Comparison of ENCODE assay signal across 32 cellular contexts in the genomic region with DNA sequence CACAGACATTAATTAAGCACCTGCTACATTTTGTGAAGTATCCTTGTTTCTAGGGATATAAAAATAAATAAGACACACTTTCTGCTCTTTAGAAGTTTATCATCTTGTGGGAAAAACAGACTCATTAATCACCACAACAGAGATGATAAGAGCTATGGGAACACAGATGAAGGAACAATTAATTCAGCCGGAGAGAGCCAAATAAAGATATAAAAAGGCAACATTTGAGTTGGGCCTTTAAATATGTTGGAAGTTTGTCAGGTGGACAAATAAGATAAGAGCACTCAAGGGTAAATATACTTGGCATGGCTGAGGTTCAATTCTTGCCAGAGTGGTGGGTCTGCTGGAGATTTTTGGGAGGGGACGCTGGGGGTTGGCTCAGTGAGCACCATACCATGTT. TPM values are rescaled to one million over a fixed set of nuclear protein-coding genes. Genes with fewer than 3 reads are reported as not detected.
"Had no signal": no experiment of that assay in that cellular context is flagged by ENCODE, and none has a peak within 500 bp of the region (broad histone marks: within the 10 kb centered on the region; RNA-seq: fewer than 3 reads in every experiment).

No MANE protein-coding gene starts in this region.

- FAIRE-seq: endometrium had no signal

- DNase-seq: cortex of kidney; effector memory CD8-positive, alpha-beta T cell; erythroblast; esophagus squamous epithelium; glutamatergic neuron; heart right ventricle; hippocampal formation; immature natural killer cell; islet precursor cell; natural killer cell; stimulated activated CD4-positive, alpha-beta T cell treated with anti-CD3 and anti-CD28 coated beads, Interleukin-12 subunit alpha, Interleukin-12 subunit beta, amount 100 ng/mL, for 4 hours; stimulated activated CD4-positive, alpha-beta T cell treated with anti-CD3 and anti-CD28 coated beads, Interleukin-1b, Interleukin-23, amount 100 ng/mL, for 48 hours; stimulated activated CD4-positive, alpha-beta T cell treated with anti-CD3 and anti-CD28 coated beads, Interleukin-4, amount 100 ng/mL, for 1 hour; stimulated activated CD8-positive, alpha-beta memory T cell treated with anti-CD3 and anti-CD28 coated beads, Interleukin-4, amount 100 ng/mL, for 48 hours; stimulated activated naive CD4-positive, alpha-beta T cell; stimulated activated naive CD8-positive, alpha-beta T cell treated with anti-CD3 and anti-CD28 coated beads, Interleukin-15, amount 100 ng/mL, for 72 hours; transverse colon; upper lobe of right lung; uterus had no signal

- H3K9me3 ChIP-seq: esophagus squamous epithelium, heart right ventricle, neutrophil, prostate gland, right atrium auricular region, suprapubic skin, transverse colon, upper lobe of right lung, uterus had no signal

- ATAC-seq: effector memory CD8-positive, alpha-beta T cell; heart right ventricle; left lobe of liver; natural killer cell; sciatic nerve; stimulated activated naive CD8-positive, alpha-beta T cell treated with anti-CD3 and anti-CD28 coated beads, Interleukin-15, amount 100 ng/mL, for 72 hours; upper lobe of right lung had no signal

- H3K4me1 ChIP-seq: esophagus squamous epithelium, heart right ventricle, parathyroid adenoma, prostate gland, right atrium auricular region, suprapubic skin, transverse colon, uterus had no signal

- H3K27ac ChIP-seq: esophagus squamous epithelium, heart right ventricle, neutrophil, parathyroid adenoma, prostate gland, right atrium auricular region, suprapubic skin, transverse colon, upper lobe of right lung had no signal

- H3K27me3 ChIP-seq: right atrium auricular region, suprapubic skin, upper lobe of right lung, uterus had no signal

- H3K4me3 ChIP-seq: esophagus squamous epithelium, heart right ventricle, lung, prostate gland, right atrium auricular region, smooth muscle cell, suprapubic skin, transverse colon, upper lobe of right lung, uterus had no signal

- H3K36me3 ChIP-seq: esophagus squamous epithelium, heart right ventricle, neutrophil, prostate gland, right atrium auricular region, suprapubic skin, transverse colon, upper lobe of right lung, uterus had no signal

RNA-seq across cellular contexts. Expression of a gene that starts 34.2 kb away (rescaled TPM):
- total RNA-seq: dermis microvascular lymphatic vessel endothelial cell, mononuclear cell, natural killer cell, omental fat pad, right atrium auricular region, sciatic nerve, transverse colon, upper lobe of right lung had no signal
